In the genomic region with DNA sequence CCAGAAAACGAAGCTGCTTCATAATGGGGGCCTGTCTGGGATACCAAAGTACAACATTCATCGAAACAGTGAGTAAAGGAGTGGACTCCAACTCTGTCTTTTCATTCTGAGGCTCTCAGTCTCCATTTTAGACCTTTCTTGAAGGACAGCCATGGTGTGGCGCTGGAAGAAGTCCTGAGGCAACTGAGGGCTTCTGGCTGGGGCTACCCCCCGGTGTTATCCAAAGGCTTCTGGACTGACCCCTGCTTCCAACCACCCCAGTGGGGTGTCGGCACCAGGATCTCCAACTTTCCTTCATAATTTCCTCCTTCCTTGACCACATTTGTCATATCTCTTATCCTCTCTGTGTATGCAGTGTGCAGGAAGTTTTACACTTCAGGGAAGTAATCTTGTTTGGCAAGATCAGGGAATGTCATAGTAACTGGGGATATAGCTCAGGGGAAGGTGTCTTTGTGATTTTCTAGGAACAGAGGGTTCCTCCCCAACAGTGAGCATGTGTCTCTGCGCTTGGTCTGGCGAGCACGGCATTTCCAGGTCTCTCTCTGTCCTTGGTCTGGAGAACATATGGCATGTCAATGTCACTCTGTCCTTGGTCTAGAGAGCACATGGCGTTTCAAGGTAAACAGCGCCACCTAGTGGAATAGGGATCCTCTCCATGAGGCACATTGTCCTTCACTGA, we compare ENCODE assay signal across 8 cellular contexts. TPM values are rescaled to one million over a fixed set of nuclear protein-coding genes. Genes with fewer than 3 reads are reported as not detected.
DNase-seq lines count a peak whose midpoint lies in the region; ATAC-seq and TF ChIP-seq lines count a peak whose summit lies in the region.

No MANE protein-coding gene starts in this region.

- peaks cover 27% of the 10 kb centered on the region for H3K27me3 Mint-ChIP-seq in T-helper 2 cell treated with Interferon-gamma antibody and Interleukin-4, amounts not matched to agents 5 μg/mL and 100 μg/mL, for 36 hours (ENCODE audit: low read depth)

- no peaks in the 10 kb centered on the region for H3K9me2 ChIP-seq in hepatocyte (replicated peaks; ENCODE audit: insufficient read depth)

- DNase-seq in GM10266 (ENCODE audit: extremely low spot score) (peak; percentile 53), NCI-H1105 treated with DMSO at 0.1 percent for 48 hours (lab: John Stamatoyannopoulos, UW) (peak; percentile 51), adrenal gland (peak; percentile 37 to 78 (median 49)), hepatocyte (ENCODE audit: low spot score) (peak; percentile 67)
- DNase-seq in T-helper 2 cell treated with Interferon-gamma antibody and Interleukin-4, amounts not matched to agents 5 μg/mL and 100 μg/mL, for 36 hours (ENCODE audit: low spot score) = peak; percentile 66
- DNase-seq in stimulated activated CD4-positive, alpha-beta T cell treated with anti-CD3 and anti-CD28 coated beads, Interleukin-1b, Interleukin-23, amount 100 ng/mL, for 24 hours (ENCODE audit: low read depth in 4 of 4, low spot score in 1 of 4) = peak; percentile 45 to 79 (median 57)

- no peaks in the 10 kb centered on the region for H4K20me1 ChIP-seq in hepatocyte (ENCODE audit: insufficient read depth, poor library complexity, severe bottlenecking)

- no peak for ATAC-seq in GM19351 (IDR thresholded peaks at IDR 0.05; ENCODE audit: unreplicated experiment)
- ATAC-seq in GM19452 (IDR thresholded peaks at IDR 0.05; ENCODE audit: unreplicated experiment) = no peak

- peaks cover 3% of the 10 kb centered on the region for H3K4me1 Mint-ChIP-seq in T-helper 2 cell treated with Interferon-gamma antibody and Interleukin-4, amounts not matched to agents 5 μg/mL and 100 μg/mL, for 36 hours (ENCODE audit: low read depth)

- intact Hi-C loops in adrenal gland (cut with DNase I) = no loop called here

- no peak overlapping the region for H3K4me2 ChIP-seq in hepatocyte

- H3K27me3 ChIP-seq in adrenal gland (no peaks in the 10 kb centered on the region), hepatocyte (no peaks in the 10 kb centered on the region)

- no peaks in the 10 kb centered on the region for H3K36me3 ChIP-seq in adrenal gland (replicated peaks in 1 of 2)
- H3K36me3 ChIP-seq in hepatocyte (replicated peaks; ENCODE audit: insufficient read depth, low read depth) = no peaks in the 10 kb centered on the region

- peak; percentile 78 for TF ChIP-seq CTCF in GM10266 (IDR thresholded peaks at IDR 0.05; ENCODE audit: control insufficient read depth, insufficient read depth, low read depth, missing control alignments)
- TF ChIP-seq CTCF in adrenal gland (IDR thresholded peaks at IDR 0.05) = peak; percentile 55 to 76 (median 70)
- TF ChIP-seq CTCF in hepatocyte (IDR thresholded peaks at IDR 0.05; ENCODE audit: poor library complexity) = peak; percentile 47

- no peak for TF ChIP-seq POLR2A in adrenal gland (IDR thresholded peaks at IDR 0.05)

- WGBS in adrenal gland, 4 donors = 48 to 56% (median 50%) methylated on average over 10 of the region's 10 CpGs
- WGBS in hepatocyte (ENCODE audit: low lambda C conversion rate, missing lambda C conversion rate) = 83% methylated on average over 10 of the region's 10 CpGs

- H3K27ac Mint-ChIP-seq in T-helper 2 cell treated with Interferon-gamma antibody and Interleukin-4, amounts not matched to agents 5 μg/mL and 100 μg/mL, for 36 hours = no peak overlapping the region

- H2AFZ ChIP-seq in hepatocyte = no peak overlapping the region

- no peaks in the 10 kb centered on the region for H3K79me2 ChIP-seq in hepatocyte

- no peak overlapping the region for H3K4me3 Mint-ChIP-seq in T-helper 2 cell treated with Interferon-gamma antibody and Interleukin-4, amounts not matched to agents 5 μg/mL and 100 μg/mL, for 36 hours

- H3K4me1 ChIP-seq in adrenal gland (replicated peaks in 1 of 2) (no peaks in the 10 kb centered on the region), hepatocyte (ENCODE audit: insufficient read depth) (no peaks in the 10 kb centered on the region)

- no peaks in the 10 kb centered on the region for H3K36me3 Mint-ChIP-seq in T-helper 2 cell treated with Interferon-gamma antibody and Interleukin-4, amounts not matched to agents 5 μg/mL and 100 μg/mL, for 36 hours (ENCODE audit: low read depth)

- no peak overlapping the region for H3K4me3 ChIP-seq in adrenal gland
- no peak overlapping the region for H3K4me3 ChIP-seq in hepatocyte

- H3K9me3 Mint-ChIP-seq in T-helper 2 cell treated with Interferon-gamma antibody and Interleukin-4, amounts not matched to agents 5 μg/mL and 100 μg/mL, for 36 hours = peaks cover 3% of the 10 kb centered on the region

- H3K27ac ChIP-seq in adrenal gland = no peak overlapping the region
- H3K27ac ChIP-seq in hepatocyte = no peak overlapping the region

- no peaks in the 10 kb centered on the region for H3K9me3 ChIP-seq in adrenal gland (replicated peaks in 1 of 3)
- no peaks in the 10 kb centered on the region for H3K9me3 ChIP-seq in hepatocyte (ENCODE audit: low read depth)

RNA-seq across cellular contexts. Expression of gene BSDC1, which starts 19.4 kb away (rescaled TPM):
- total RNA-seq in adrenal gland (100 to 1,000 TPM in 7 of 8 donors, 10 to 100 TPM in 1; 95.5 to 153 (median 112) TPM), hepatocyte (69.6 and 80.5 TPM in 2 replicates)
- polyA plus RNA-seq in adrenal gland (10 to 100 TPM; 47.9 to 80.2 (median 63.9) TPM), hepatocyte (56.2 and 65.7 TPM in 2 replicates)

RNA-seq across cellular contexts. Expression of gene ZBTB8B, which starts 51.2 kb away (rescaled TPM):
- total RNA-seq in adrenal gland (under 1 TPM in 6 of 8 donors, not detected in 2; under 0.01 to 0.18 (median 0.11) TPM), hepatocyte (0.36 and 0.90 TPM in 2 replicates)
- polyA plus RNA-seq in adrenal gland (under 1 TPM; 0.03 to 0.09 (median 0.08) TPM), hepatocyte (0.22 and 0.28 TPM in 2 replicates)

RNA-seq across cellular contexts. Expression of gene TSSK3, which starts 51.3 kb away (rescaled TPM):
- 1 to 10 TPM in 5 of 8 donors, under 1 TPM in 2, not detected in 1; 0.69 to 5.3 (median 2.4) TPM for total RNA-seq in adrenal gland
- 1 to 10 TPM in 2 of 3 donors, under 1 TPM in 1; 0.84 to 2.1 (median 1.2) TPM for polyA plus RNA-seq in adrenal gland
- 1.4 TPM in 1 of 2 replicates, not detected in the other for total RNA-seq in hepatocyte
- polyA plus RNA-seq in hepatocyte = 1.4 and 1.5 TPM in 2 replicates

RNA-seq across cellular contexts. Expression of gene FAM229A, which starts 51.4 kb away (rescaled TPM):
- total RNA-seq in adrenal gland = 10 to 100 TPM in 3 of 8 donors, 1 to 10 TPM in 5; 1.3 to 12.8 (median 5.8) TPM
- 100 to 1,000 TPM in 1 of 3 donors, 10 to 100 TPM in 1, 1 to 10 TPM in 1; 1.6 to 110 (median 56.7) TPM for polyA plus RNA-seq in adrenal gland
- 4.2 and 5.4 TPM in 2 replicates for total RNA-seq in hepatocyte
- polyA plus RNA-seq in hepatocyte = 3.4 and 5.2 TPM in 2 replicates
